Comparison of ENCODE assay signal across 9 cellular contexts in genomic region chr10:121927841-121928527, GRCh38. TPM values are rescaled to one million over a fixed set of nuclear protein-coding genes. Genes with fewer than 3 reads are reported as not detected.
DNase-seq lines count a peak whose midpoint lies in the region; ATAC-seq, FAIRE-seq and TF ChIP-seq lines count a peak whose summit lies in the region.
"Had no signal": no experiment of that assay in that cellular context is flagged by ENCODE, and none has a peak within 500 bp of the region (broad histone marks: within the 10 kb centered on the region; RNA-seq: fewer than 3 reads in every experiment).

ATE1 (minus strand) TSS chr10:121928031; CDS start chr10:121927949, 82 bp downstream.

- H3K4me1 ChIP-seq in kidney (ENCODE audit: control insufficient read depth in 1 of 2, insufficient read depth in 1 of 2, low read depth in 1 of 2, low read length in 2 of 2), result peaks cover 2 to 16% of the 10 kb centered on the region in 2 donors

- no peak for FAIRE-seq in kidney (lab: Jason Lieb, UNC)
- FAIRE-seq: TTC549 had no signal

- DNase-seq in AG10803 (ENCODE audit: low read depth) (peak; percentile 92), NCI-H345 treated with DMSO at 0.1 percent for 48 hours (lab: John Stamatoyannopoulos, UW; ENCODE audit: unreplicated experiment) (peak; percentile 48), cerebellum (ENCODE audit: low spot score) (peak; percentile 91), kidney (peak; percentile 96)
- peak; percentile 65 to 69 for DNase-seq in activated CD4-positive, alpha-beta T cell treated with anti-CD3 and anti-CD28 coated beads for 24 hours (ENCODE audit: low read depth in 2 of 2)
- DNase-seq in stimulated activated CD4-positive, alpha-beta T cell treated with anti-CD3 and anti-CD28 coated beads, Interleukin-15, amount 100 ng/mL, for 1 hour (ENCODE audit: low read depth in 1 of 2, low spot score in 1 of 2), result peak; percentile 60 to 78

- peak; percentile 81 for ATAC-seq in GM19025 (IDR thresholded peaks at IDR 0.05; ENCODE audit: low read depth, unreplicated experiment)
- peak; percentile 89 for ATAC-seq in HG03280 (IDR thresholded peaks at IDR 0.05; ENCODE audit: unreplicated experiment)

- TF ChIP-seq CTCF in AG10803 (conservative IDR thresholded peaks at IDR 0.05; ENCODE audit: low read length) (no peak; the same call in 1 of the 2 replicates), kidney (IDR thresholded peaks at IDR 0.05; ENCODE audit: borderline replicate concordance, extremely low read depth, insufficient read depth) (no peak)

- no peaks in the 10 kb centered on the region for H3K36me3 ChIP-seq in kidney (ENCODE audit: control insufficient read depth in 1 of 2, insufficient read depth in 2 of 2, low read length in 2 of 2)

- H3K4me3 ChIP-seq in AG10803 (ENCODE audit: low read length), result peak within 1 kb of the TSS; percentile 83
- H3K4me3 ChIP-seq in kidney (ENCODE audit: low read length in 2 of 2), result peak within 1 kb of the TSS; percentile 94

- H3K9ac ChIP-seq in kidney (ENCODE audit: low read length in 2 of 2), result peak within 1 kb of the TSS; percentile 88 to 97

- H3K27ac ChIP-seq in kidney (ENCODE audit: low read depth in 2 of 2, low read length in 2 of 2), result peak within 1 kb of the TSS; percentile 93 to 96

- H3K9me3 ChIP-seq in kidney (ENCODE audit: control insufficient read depth in 1 of 2, low read length in 2 of 2), result no peaks in the 10 kb centered on the region

- intact Hi-C loops in kidney (cut with DNase I), result no loop called here

RNA-seq across cellular contexts. Expression of gene ATE1, which starts in this region (rescaled TPM):
- total RNA-seq in cerebellum (31.8 TPM), kidney (31.0 TPM)
- polyA plus RNA-seq in kidney (ENCODE audit: insufficient read depth, low read depth, low replicate concordance), result 9.8 TPM

Comparison
In these comparisons a context has a peak if more than half of its experiments do, and no peak if none do; other contexts are left out.
1. Peak in every context shown above with its lines: DNase-seq, ATAC-seq, H3K4me3 ChIP-seq and H3K27ac ChIP-seq.